In genomic region chr4:171846232-171846631, GRCh38 we compare ENCODE assay signal across 10 cellular contexts. TPM values are rescaled to one million over a fixed set of nuclear protein-coding genes. Genes with fewer than 3 reads are reported as not detected.
DNase-seq lines count a peak whose midpoint lies in the region; ATAC-seq and TF ChIP-seq lines count a peak whose summit lies in the region.
"Had no signal": no experiment of that assay in that cellular context is flagged by ENCODE, and none has a peak within 500 bp of the region (broad histone marks: within the 10 kb centered on the region; RNA-seq: fewer than 3 reads in every experiment).

No MANE protein-coding gene starts in this region.

- H3K4me3 Mint-ChIP-seq in T-helper 17 cell = no peak overlapping the region
- H3K4me3 Mint-ChIP-seq: T-helper 1 cell treated with Interleukin-12 subunit alpha and Interleukin-12 subunit beta and Interleukin-4 antibody, amounts not matched to agents 30 μg/mL and 1 μg/mL, for 36 hours had no signal

- no peaks in the 10 kb centered on the region for H3K36me3 ChIP-seq in adipocyte (ENCODE audit: control insufficient read depth, insufficient read depth, low read length, severe bottlenecking)
- H3K36me3 ChIP-seq in left lung = no peaks in the 10 kb centered on the region
- H3K36me3 ChIP-seq: neutrophil had no signal

- H3K27ac Mint-ChIP-seq in T-helper 17 cell = no peak overlapping the region
- H3K27ac Mint-ChIP-seq: T-helper 1 cell treated with Interleukin-12 subunit alpha and Interleukin-12 subunit beta and Interleukin-4 antibody, amounts not matched to agents 30 μg/mL and 1 μg/mL, for 36 hours had no signal

- H3K36me3 Mint-ChIP-seq in T-helper 17 cell (ENCODE audit: low read depth) = no peaks in the 10 kb centered on the region

- H3K27ac ChIP-seq in C4-2B (no peak overlapping the region), left lung (no peak overlapping the region)
- H3K27ac ChIP-seq: neutrophil had no signal

- H3K4me1 ChIP-seq in adipocyte (ENCODE audit: control insufficient read depth, insufficient read depth, low read length) = no peaks in the 10 kb centered on the region
- H3K4me1 ChIP-seq in left lung = no peaks in the 10 kb centered on the region

- no peak overlapping the region for H3K9ac ChIP-seq in adipocyte (ENCODE audit: low read length)

- H3K4me1 Mint-ChIP-seq in T-helper 17 cell = no peaks in the 10 kb centered on the region

- intact Hi-C loops in left lung (cut with DNase I) = no loop called here

- DNase-seq in NCI-H1694 (lab: John Stamatoyannopoulos, UW) = peak; percentile 11
- peak; percentile 77 for DNase-seq in adipocyte (ENCODE audit: low read depth)
- no peak for DNase-seq in left lung
- DNase-seq in activated naive CD4-positive, alpha-beta T cell treated with anti-CD3 and anti-CD28 coated beads, Interleukin-2, amount 50 U/mL, for 16 hours = no peak
- DNase-seq in T-helper 17 cell = no peak

- TF ChIP-seq CTCF in C4-2B (conservative IDR thresholded peaks at IDR 0.05) (peak; percentile 79), left lung (IDR thresholded peaks at IDR 0.05) (peak; percentile 19 to 27)

- ATAC-seq in GM18505 (IDR thresholded peaks at IDR 0.05; ENCODE audit: unreplicated experiment) (peak; percentile 91), HG02885 (IDR thresholded peaks at IDR 0.05; ENCODE audit: poor library complexity, unreplicated experiment) (peak; percentile 90), left lung (peak; percentile 67), T-helper 17 cell (no peak)

- no peaks in the 10 kb centered on the region for H3K9me3 ChIP-seq in adipocyte (ENCODE audit: control insufficient read depth, low read length)
- H3K9me3 ChIP-seq in left lung = no peaks in the 10 kb centered on the region
- H3K9me3 ChIP-seq in T-helper 17 cell (ENCODE audit: control insufficient read depth, low read length, poor library complexity, severe bottlenecking) = no peaks in the 10 kb centered on the region
- H3K9me3 ChIP-seq: neutrophil had no signal

- no peaks in the 10 kb centered on the region for H3K27me3 Mint-ChIP-seq in T-helper 17 cell

- H3K27me3 ChIP-seq in adipocyte (replicated peaks; ENCODE audit: control insufficient read depth, insufficient read depth, low read length) (no peaks in the 10 kb centered on the region), left lung (no peaks in the 10 kb centered on the region)
- H3K27me3 ChIP-seq: neutrophil had no signal

- no peak overlapping the region for H3K4me3 ChIP-seq in adipocyte (ENCODE audit: low read length)
- H3K4me3 ChIP-seq in left lung = no peak overlapping the region

- TF ChIP-seq POLR2A in GM18505 (IDR thresholded peaks at IDR 0.05; ENCODE audit: borderline replicate concordance, extremely low read depth, insufficient read depth, insufficient read length) = no peak

RNA-seq across cellular contexts. Expression of gene GALNTL6, which starts 33.0 kb away (rescaled TPM):
- total RNA-seq in left lung (under 1 TPM in 1 of 2 donors, not detected in 1; 0.16 TPM), T-helper 17 cell (not detected)

Comparison
In these comparisons a context has a peak if more than half of its experiments do, and no peak if none do; other contexts are left out.
1. DNase-seq: peak in NCI-H1694 (single experiment) and adipocyte (single experiment); none in left lung (0 of 2), activated naive CD4-positive, alpha-beta T cell treated with anti-CD3 and anti-CD28 coated beads, Interleukin-2, amount 50 U/mL, for 16 hours (single experiment) and T-helper 17 cell (0 of 3).